18 cellular contexts compared by ENCODE assay signal in genomic region chr9:17824191-17824926, GRCh38.
DNase-seq lines count a peak whose midpoint lies in the region; ATAC-seq and TF ChIP-seq lines count a peak whose summit lies in the region.
"Had no signal": no experiment of that assay in that cellular context is flagged by ENCODE, and none has a peak within 500 bp of the region (broad histone marks: within the 10 kb centered on the region; RNA-seq: fewer than 3 reads in every experiment).

No MANE protein-coding gene starts in this region.

- intact Hi-C loops in heart left ventricle (cut with DNase I) (loop anchor here in 2 of 10 donors (10.0 kb wide), 2 partner anchors 140 to 1200 kb away; no protein-coding TSS in a partner anchor), prostate gland (cut with DNase I) (no loop called here), Calu3 (cut with micrococcal nuclease; ENCODE audit: unreplicated experiment) (no loop called here)

- CTCF ChIA-PET in Calu3 (lab: Charles Lee) = interaction anchor here (1.1 kb wide), 1 partner anchor 389 kb away, joined by 3 read pairs; no protein-coding TSS in a partner anchor

- peaks cover 15% of the 10 kb centered on the region for H3K4me1 Mint-ChIP-seq in Calu3 (ENCODE audit: low read depth, unreplicated experiment)
- H3K4me1 Mint-ChIP-seq: CD4-positive, CD25-positive, alpha-beta regulatory T cell; naive thymus-derived CD4-positive, alpha-beta T cell had no signal

- H3K9ac ChIP-seq in KMS-11 = 0 out of 2 replicates have a peak overlapping the region, but pooled peaks have one; percentile 6

- H3K27ac ChIP-seq in KMS-11 (peak overlapping the region; percentile 81), heart left ventricle (peak overlapping the region in 5 of 12 donors; percentile 31 to 68 (median 46)), prostate gland (no peak overlapping the region)
- H3K27ac ChIP-seq: foreskin keratinocyte, WERI-Rb-1 had no signal

- H3K4me3 ChIP-seq in KMS-11 (IDR thresholded peaks at IDR 0.05; ENCODE audit: insufficient read depth, low read depth, low read length) = no peak overlapping the region
- no peak overlapping the region for H3K4me3 ChIP-seq in heart left ventricle
- no peak overlapping the region for H3K4me3 ChIP-seq in prostate gland
- H3K4me3 ChIP-seq: dorsolateral prefrontal cortex had no signal

- H3K27ac Mint-ChIP-seq in Calu3 (ENCODE audit: unreplicated experiment) = no peak overlapping the region
- H3K27ac Mint-ChIP-seq: activated CD8-positive, alpha-beta memory T cell treated with anti-CD3 and anti-CD28 coated beads, Interleukin-2, amount 10 ng/mL, durations not matched to agents 7 days and 5 days; activated naive CD8-positive, alpha-beta T cell; CD4-positive, CD25-positive, alpha-beta regulatory T cell; naive thymus-derived CD4-positive, alpha-beta T cell had no signal

- H3K27me3 ChIP-seq in KMS-11 (ENCODE audit: insufficient read depth, low read depth) (no peaks in the 10 kb centered on the region), heart left ventricle (no peaks in the 10 kb centered on the region), prostate gland (replicated peaks; ENCODE audit: insufficient read depth) (no peaks in the 10 kb centered on the region)
- H3K27me3 ChIP-seq: dorsolateral prefrontal cortex, foreskin keratinocyte had no signal

- no peaks in the 10 kb centered on the region for H3K9me3 Mint-ChIP-seq in Calu3 (ENCODE audit: low read depth, unreplicated experiment)

- no peaks in the 10 kb centered on the region for H4K20me1 ChIP-seq in KMS-11 (ENCODE audit: insufficient read depth)

- no peaks in the 10 kb centered on the region for H3K79me2 ChIP-seq in KMS-11 (ENCODE audit: insufficient read depth, low read depth)

- TF ChIP-seq CTCF in KMS-11 (conservative IDR thresholded peaks at IDR 0.05; ENCODE audit: low read depth, low read length) (0 out of 2 replicates have a peak, but pooled peaks have one; percentile 7), heart left ventricle (IDR thresholded peaks at IDR 0.05) (peak in 5 of 12 donors; percentile 13 to 30 (median 14)), prostate gland (IDR thresholded peaks at IDR 0.05) (no peak), Calu3 (IDR thresholded peaks at IDR 0.05; ENCODE audit: unreplicated experiment) (no peak)

- no peaks in the 10 kb centered on the region for H3K27me3 Mint-ChIP-seq in Calu3 (ENCODE audit: unreplicated experiment)
- H3K27me3 Mint-ChIP-seq: activated CD8-positive, alpha-beta memory T cell treated with anti-CD3 and anti-CD28 coated beads, Interleukin-2, amount 10 ng/mL, durations not matched to agents 7 days and 5 days; activated naive CD8-positive, alpha-beta T cell; CD4-positive, CD25-positive, alpha-beta regulatory T cell; naive thymus-derived CD4-positive, alpha-beta T cell had no signal

- H3K36me3 ChIP-seq in KMS-11 (ENCODE audit: insufficient read depth) (no peaks in the 10 kb centered on the region), heart left ventricle (no peaks in the 10 kb centered on the region), prostate gland (no peaks in the 10 kb centered on the region)
- H3K36me3 ChIP-seq: WERI-Rb-1 had no signal

- WGBS in heart left ventricle, 4 donors = 1 to 4% (median 3%) methylated on average over 2 of the region's 2 CpGs
- WGBS in prostate gland = 10% methylated on average over 2 of the region's 2 CpGs

- peak overlapping the region; percentile 85 for H2AFZ ChIP-seq in KMS-11 (ENCODE audit: low read depth)

- H3K9me3 ChIP-seq in heart left ventricle (peaks cover 0 to 9% (median 0%) of the 10 kb centered on the region in 12 donors), prostate gland (no peaks in the 10 kb centered on the region)

- no peaks in the 10 kb centered on the region for H3K36me3 Mint-ChIP-seq in Calu3 (ENCODE audit: insufficient read depth, unreplicated experiment)
- H3K36me3 Mint-ChIP-seq: activated CD8-positive, alpha-beta memory T cell treated with anti-CD3 and anti-CD28 coated beads, Interleukin-2, amount 10 ng/mL, durations not matched to agents 7 days and 5 days; activated naive CD8-positive, alpha-beta T cell; CD4-positive, CD25-positive, alpha-beta regulatory T cell; naive thymus-derived CD4-positive, alpha-beta T cell had no signal

- ATAC-seq in heart left ventricle (peak; percentile 58 to 83 (median 78)), GM19463 (IDR thresholded peaks at IDR 0.05; ENCODE audit: unreplicated experiment) (no peak), HG03039 (IDR thresholded peaks at IDR 0.05; ENCODE audit: unreplicated experiment) (no peak)
- ATAC-seq: activated CD8-positive, alpha-beta memory T cell treated with anti-CD3 and anti-CD28 coated beads, Interleukin-2, amount 10 ng/mL, durations not matched to agents 7 days and 5 days; foreskin keratinocyte; naive thymus-derived CD4-positive, alpha-beta T cell had no signal

- no peak for TF ChIP-seq POLR2A in heart left ventricle (IDR thresholded peaks at IDR 0.05)
- TF ChIP-seq POLR2A in prostate gland (IDR thresholded peaks at IDR 0.05) = no peak

- no peak overlapping the region for H3K4me3 Mint-ChIP-seq in Calu3 (ENCODE audit: low read depth, unreplicated experiment)
- H3K4me3 Mint-ChIP-seq: activated CD8-positive, alpha-beta memory T cell treated with anti-CD3 and anti-CD28 coated beads, Interleukin-2, amount 10 ng/mL, durations not matched to agents 7 days and 5 days; activated naive CD8-positive, alpha-beta T cell; CD4-positive, CD25-positive, alpha-beta regulatory T cell; naive thymus-derived CD4-positive, alpha-beta T cell had no signal

- H3K4me2 ChIP-seq in KMS-11 = peak overlapping the region; percentile 89

- DNase-seq in amniotic epithelial cell (ENCODE audit: low read depth) = peak; percentile 12
- DNase-seq in heart left ventricle = no peak
- peak; percentile 13 for DNase-seq in retina
- no peak for DNase-seq in prostate gland (ENCODE audit: low spot score)
- no peak for DNase-seq in Calu3
- DNase-seq: activated CD8-positive, alpha-beta memory T cell treated with anti-CD3 and anti-CD28 coated beads, Interleukin-2, amount 10 ng/mL, durations not matched to agents 7 days and 5 days; CD4-positive, CD25-positive, alpha-beta regulatory T cell; foreskin keratinocyte; islet precursor cell; naive thymus-derived CD4-positive, alpha-beta T cell; NCI-H1436 treated with DMSO at 0.1 percent for 48 hours; small intestine; WERI-Rb-1 had no signal

- no TSS peak for BruUV-seq in Calu3 (replicated peaks; lab: Mats Ljungman, UMichigan)

- H3K4me1 ChIP-seq in KMS-11 (ENCODE audit: low read depth, poor library complexity, severe bottlenecking) (peaks cover 41% of the 10 kb centered on the region), heart left ventricle (peaks cover 0 to 18% (median 10%) of the 10 kb centered on the region in 12 donors), prostate gland (replicated peaks) (no peaks in the 10 kb centered on the region)
- H3K4me1 ChIP-seq: foreskin keratinocyte had no signal

Comparison
In these comparisons a context has a peak if more than half of its experiments do, and no peak if none do; other contexts are left out.
1. DNase-seq: peak in amniotic epithelial cell (single experiment) and retina (single experiment); none in heart left ventricle (0 of 5), prostate gland (single experiment) and Calu3 (single experiment).
2. ATAC-seq: peak in heart left ventricle (4 of 4); none in GM19463 (single experiment) and HG03039 (single experiment).